In the genomic region with DNA sequence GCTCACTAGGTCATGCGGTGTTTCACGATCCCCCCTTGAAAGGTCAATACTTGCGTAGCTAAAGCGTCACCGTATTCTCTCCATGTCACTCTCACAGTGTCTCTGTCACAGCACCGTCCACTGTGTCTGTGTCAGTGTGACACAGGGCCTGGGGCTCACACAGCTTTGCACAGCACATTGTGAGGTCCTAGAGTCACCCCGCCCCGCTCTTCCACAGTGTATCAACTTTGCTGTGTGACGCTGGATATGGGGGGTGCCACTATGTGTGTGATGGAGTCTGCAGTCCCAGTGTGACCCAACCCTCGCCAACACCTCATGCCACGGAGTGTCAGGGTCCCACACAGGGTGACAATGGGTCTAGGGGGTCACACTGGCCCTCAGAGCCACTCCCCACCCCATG, we compare ENCODE assay signal across 9 cellular contexts. TPM values are rescaled to one million over a fixed set of nuclear protein-coding genes. Genes with fewer than 3 reads are reported as not detected.
DNase-seq lines count a peak whose midpoint lies in the region; ATAC-seq and TF ChIP-seq lines count a peak whose summit lies in the region.
"Had no signal": no experiment of that assay in that cellular context is flagged by ENCODE, and none has a peak within 500 bp of the region (broad histone marks: within the 10 kb centered on the region; RNA-seq: fewer than 3 reads in every experiment).

No MANE protein-coding gene starts in this region.

- TF ChIP-seq CTCF in coronary artery (IDR thresholded peaks at IDR 0.05) (no peak), mesothelial cell of epicardium (IDR thresholded peaks at IDR 0.05; ENCODE audit: unreplicated experiment) (no peak), upper lobe of left lung (IDR thresholded peaks at IDR 0.05) (no peak), GM13976 (IDR thresholded peaks at IDR 0.05; ENCODE audit: borderline replicate concordance, control extremely low read depth, extremely low read depth, insufficient read depth, missing control alignments) (no peak)

- H3K27ac ChIP-seq in coronary artery = peak overlapping the region in 1 of 2 donors; percentile 46
- H3K27ac ChIP-seq in upper lobe of left lung = no peak overlapping the region
- H3K27ac ChIP-seq: BLaER1 had no signal

- H3K4me1 ChIP-seq in upper lobe of left lung = peaks cover 8 to 13% (median 11%) of the 10 kb centered on the region in 4 donors
- H3K4me1 ChIP-seq: BLaER1 had no signal

- 75 to 84% methylated on average over 9 to 11 of the region's 11 CpGs for WGBS in upper lobe of left lung, 2 donors

- DNase-seq in activated T-cell treated with anti-CD3 and anti-CD28 coated beads, Interleukin-2, amount 50 U/mL, for 4 hours = no peak
- DNase-seq in activated T-cell treated with anti-CD3 and anti-CD28 coated beads for 4 hours (no peak), coronary artery (ENCODE audit: low spot score) (no peak), mesothelial cell of epicardium (ENCODE audit: low spot score in 2 of 2, unreplicated experiment in 2 of 2) (no peak), upper lobe of left lung (no peak), NCI-H446 (lab: John Stamatoyannopoulos, UW) (no peak), GM13976 (ENCODE audit: low spot score) (no peak)

- no peak overlapping the region for H3K27ac Mint-ChIP-seq in mesothelial cell of epicardium

- peak; percentile 3 to 21 for ATAC-seq in activated T-cell treated with anti-CD3 and anti-CD28 coated beads, Interleukin-2, amount 50 U/mL, for 4 hours
- ATAC-seq in upper lobe of left lung (ENCODE audit: low FRiP score in 2 of 2) (peak in 1 of 2 donors; percentile 8), HG02885 (IDR thresholded peaks at IDR 0.05; ENCODE audit: poor library complexity, unreplicated experiment) (no peak)

- H3K4me1 Mint-ChIP-seq in activated T-cell treated with anti-CD3 and anti-CD28 coated beads, Interleukin-2, amount 50 U/mL, for 4 hours (ENCODE audit: low read depth) = peaks cover 11% of the 10 kb centered on the region
- H3K4me1 Mint-ChIP-seq in mesothelial cell of epicardium = peaks cover 22% of the 10 kb centered on the region

- no peak for TF ChIP-seq EP300 in upper lobe of left lung (IDR thresholded peaks at IDR 0.05)

- in situ Hi-C loops in GM13976 (cut with MboI; ENCODE audit: low sequenced_read_pairs, unreplicated experiment) = no loop called here

- H3K4me3 ChIP-seq in coronary artery = peak overlapping the region; percentile 77
- peak overlapping the region in 3 of 4 donors; percentile 39 to 55 (median 55) for H3K4me3 ChIP-seq in upper lobe of left lung
- H3K4me3 ChIP-seq: BLaER1 had no signal

- no peak for TF ChIP-seq POLR2A in upper lobe of left lung (IDR thresholded peaks at IDR 0.05)

- H3K36me3 Mint-ChIP-seq in activated T-cell treated with anti-CD3 and anti-CD28 coated beads, Interleukin-2, amount 50 U/mL, for 4 hours (ENCODE audit: insufficient read depth) = no peaks in the 10 kb centered on the region
- no peaks in the 10 kb centered on the region for H3K36me3 Mint-ChIP-seq in mesothelial cell of epicardium

- peaks cover 3% of the 10 kb centered on the region for H3K9me3 Mint-ChIP-seq in activated T-cell treated with anti-CD3 and anti-CD28 coated beads, Interleukin-2, amount 50 U/mL, for 4 hours
- H3K9me3 Mint-ChIP-seq in mesothelial cell of epicardium = peaks cover 6% of the 10 kb centered on the region

- no peaks in the 10 kb centered on the region for H3K36me3 ChIP-seq in upper lobe of left lung
- H3K36me3 ChIP-seq: BLaER1 had no signal

- H3K4me3 Mint-ChIP-seq in activated T-cell treated with anti-CD3 and anti-CD28 coated beads, Interleukin-2, amount 50 U/mL, for 4 hours = peak overlapping the region; percentile 34
- peak overlapping the region; percentile 59 for H3K4me3 Mint-ChIP-seq in mesothelial cell of epicardium

- H3K27me3 ChIP-seq in upper lobe of left lung = peaks cover 0 to 13% (median 0%) of the 10 kb centered on the region in 4 donors
- H3K27me3 ChIP-seq: BLaER1 had no signal

- peaks cover 44% of the 10 kb centered on the region for H3K27me3 Mint-ChIP-seq in activated T-cell treated with anti-CD3 and anti-CD28 coated beads, Interleukin-2, amount 50 U/mL, for 4 hours (ENCODE audit: low read depth)
- peaks cover 48% of the 10 kb centered on the region for H3K27me3 Mint-ChIP-seq in mesothelial cell of epicardium (ENCODE audit: low read depth)

- H3K9me3 ChIP-seq in upper lobe of left lung = peaks cover 0 to under 1% (median 0%) of the 10 kb centered on the region in 4 donors

RNA-seq across cellular contexts. Expression of a gene that starts 0.6 kb away (rescaled TPM):
- total RNA-seq in activated T-cell treated with anti-CD3 and anti-CD28 coated beads, Interleukin-2, amount 50 U/mL, for 4 hours = not detected
- total RNA-seq in mesothelial cell of epicardium (1.4 to 1.7 TPM (median 1.6 TPM) in 3 replicates), upper lobe of left lung (1 to 10 TPM in 1 of 6 donors, under 1 TPM in 3, not detected in 2; 0.22 to 1.6 (median 0.64) TPM)
